Comparison of ENCODE assay signal across 10 cellular contexts in genomic region chr16:50335198-50335958, GRCh38. TPM values are rescaled to one million over a fixed set of nuclear protein-coding genes. Genes with fewer than 3 reads are reported as not detected.
DNase-seq lines count a peak whose midpoint lies in the region; ATAC-seq and TF ChIP-seq lines count a peak whose summit lies in the region.
"Had no signal": no experiment of that assay in that cellular context is flagged by ENCODE, and none has a peak within 500 bp of the region (broad histone marks: within the 10 kb centered on the region; RNA-seq: fewer than 3 reads in every experiment).

No MANE protein-coding gene starts in this region.

- no peak for TF ChIP-seq POLR2A in stomach (IDR thresholded peaks at IDR 0.05)
- TF ChIP-seq POLR2A in thyroid gland (IDR thresholded peaks at IDR 0.05) = no peak

- ATAC-seq in activated T-cell treated with anti-CD3 and anti-CD28 coated beads, Interleukin-2, amount 50 U/mL, for 4 hours = peak; percentile 59 to 67
- peak; percentile 74 for ATAC-seq in HG03175 (IDR thresholded peaks at IDR 0.05; ENCODE audit: unreplicated experiment)

- WGBS in stomach, 5 donors = 65 to 85% (median 76%) methylated on average over 8 of the region's 8 CpGs
- WGBS in thyroid gland, 2 donors = 93 to 94% methylated on average over 8 of the region's 8 CpGs

- H3K36me3 Mint-ChIP-seq in activated T-cell treated with anti-CD3 and anti-CD28 coated beads, Interleukin-2, amount 50 U/mL, for 4 hours (ENCODE audit: insufficient read depth) = peaks cover 57% of the 10 kb centered on the region

- peak overlapping the region; percentile 27 for H3K4me3 Mint-ChIP-seq in activated T-cell treated with anti-CD3 and anti-CD28 coated beads, Interleukin-2, amount 50 U/mL, for 4 hours

- BruUV-seq in PC-9 (replicated peaks; lab: Mats Ljungman, UMichigan) = no TSS peak

- H3K4me1 Mint-ChIP-seq in activated T-cell treated with anti-CD3 and anti-CD28 coated beads, Interleukin-2, amount 50 U/mL, for 4 hours (ENCODE audit: low read depth) = peaks cover 45% of the 10 kb centered on the region

- intact Hi-C loops in stomach (cut with DNase I; ENCODE audit: low total_unique reads) = no loop called here
- intact Hi-C loops in PC-9 (cut with micrococcal nuclease; ENCODE audit: unreplicated experiment) = no loop called here
- intact Hi-C loops in thyroid gland (cut with DNase I) = no loop called here

- in situ Hi-C loops in brain microvascular endothelial cell (cut with HindIII; ENCODE audit: low pct_ligation_motif_present, low sequenced_read_pairs) = no loop called here

- H2AFZ ChIP-seq in PC-9 = no peak overlapping the region

- no peaks in the 10 kb centered on the region for H3K9me3 ChIP-seq in stomach
- H3K9me3 ChIP-seq in PC-9 (ENCODE audit: insufficient read depth, low read depth) = no peaks in the 10 kb centered on the region
- H3K9me3 ChIP-seq in thyroid gland = no peaks in the 10 kb centered on the region

- no peaks in the 10 kb centered on the region for H3K9me2 ChIP-seq in PC-9 (ENCODE audit: insufficient read depth)

- TF ChIP-seq EP300 in stomach (IDR thresholded peaks at IDR 0.05) = no peak

- CTCF ChIA-PET in PC-9 (lab: Charles Lee) = no interaction called here

- H3K27me3 ChIP-seq in brain microvascular endothelial cell (replicated peaks) (no peaks in the 10 kb centered on the region), stomach (no peaks in the 10 kb centered on the region), PC-9 (ENCODE audit: insufficient read depth, low read depth) (no peaks in the 10 kb centered on the region), thyroid gland (no peaks in the 10 kb centered on the region)

- peaks cover 0 to 46% (median 28%) of the 10 kb centered on the region in 4 donors for H3K4me1 ChIP-seq in stomach
- H3K4me1 ChIP-seq in PC-9 (replicated peaks; ENCODE audit: insufficient read depth) = no peaks in the 10 kb centered on the region
- H3K4me1 ChIP-seq in thyroid gland = peaks cover 0 to 8% of the 10 kb centered on the region in 2 donors

- H3K9me3 Mint-ChIP-seq in activated T-cell treated with anti-CD3 and anti-CD28 coated beads, Interleukin-2, amount 50 U/mL, for 4 hours = no peaks in the 10 kb centered on the region

- no peaks in the 10 kb centered on the region for H3K79me2 ChIP-seq in PC-9 (ENCODE audit: low read depth)

- POLR2A ChIA-PET in PC-9 (lab: Charles Lee; ENCODE audit: unreplicated experiment) = no interaction called here

- peak; percentile 30 for DNase-seq in activated T-cell treated with anti-CD3 and anti-CD28 coated beads, Interleukin-2, amount 50 U/mL, for 4 hours
- DNase-seq in activated T-cell treated with anti-CD3 and anti-CD28 coated beads for 4 hours (no peak), brain microvascular endothelial cell (peak; percentile 31), stomach (no peak), NCI-H1105 (lab: John Stamatoyannopoulos, UW) (no peak), PC-9 (no peak), thyroid gland (no peak)
- DNase-seq: NCI-H1436 treated with DMSO at 0.1 percent for 48 hours had no signal

- H3K36me3 ChIP-seq in brain microvascular endothelial cell (replicated peaks) (peaks cover 3% of the 10 kb centered on the region), stomach (peaks cover 0 to 60% (median 44%) of the 10 kb centered on the region in 4 donors), PC-9 (ENCODE audit: low read depth) (peaks cover 53% of the 10 kb centered on the region), thyroid gland (peaks cover 8 to 12% of the 10 kb centered on the region in 2 donors)

- H3K27me3 Mint-ChIP-seq in activated T-cell treated with anti-CD3 and anti-CD28 coated beads, Interleukin-2, amount 50 U/mL, for 4 hours (ENCODE audit: low read depth) = no peaks in the 10 kb centered on the region

- no peak overlapping the region for H3K27ac ChIP-seq in brain microvascular endothelial cell
- H3K27ac ChIP-seq in stomach = peak overlapping the region in 3 of 5 donors; percentile 46 to 68 (median 46)
- no peak overlapping the region for H3K27ac ChIP-seq in PC-9
- H3K27ac ChIP-seq in thyroid gland = no peak overlapping the region
- H3K27ac ChIP-seq: VCaP had no signal

- no peaks in the 10 kb centered on the region for H3F3A ChIP-seq in PC-9 (ENCODE audit: insufficient read depth, low read depth)

- TF ChIP-seq CTCF in brain microvascular endothelial cell (IDR thresholded peaks at IDR 0.05; ENCODE audit: low read depth, low read length, missing control alignments) = no peak
- no peak for TF ChIP-seq CTCF in stomach (IDR thresholded peaks at IDR 0.05)
- TF ChIP-seq CTCF in PC-9 (conservative IDR thresholded peaks at IDR 0.05) = no peak
- no peak for TF ChIP-seq CTCF in thyroid gland (IDR thresholded peaks at IDR 0.05)

- H3K4me3 ChIP-seq in brain microvascular endothelial cell (ENCODE audit: low read depth, low read length) = no peak overlapping the region
- H3K4me3 ChIP-seq in stomach = no peak overlapping the region
- H3K4me3 ChIP-seq in PC-9 = no peak overlapping the region
- H3K4me3 ChIP-seq in thyroid gland (replicated peaks in 1 of 3) = no peak overlapping the region

- peaks cover 4% of the 10 kb centered on the region; the same call in 1 of the 2 replicates for H4K20me1 ChIP-seq in PC-9 (ENCODE audit: insufficient read depth)

- no peak overlapping the region for H3K4me2 ChIP-seq in PC-9

RNA-seq across cellular contexts. Expression of gene BRD7, which starts 33.4 kb away (rescaled TPM):
- 10 to 100 TPM; 87.1 to 91.1 (median 91.0) TPM for total RNA-seq in activated T-cell treated with anti-CD3 and anti-CD28 coated beads, Interleukin-2, amount 50 U/mL, for 4 hours
- 10 to 100 TPM in 4 of 5 donors, 1 to 10 TPM in 1; 9.3 to 71.8 (median 25.0) TPM for total RNA-seq in stomach
- polyA plus RNA-seq in stomach = 10 to 100 TPM; 35.0 to 65.8 (median 52.3) TPM
- 72.1 and 76.6 TPM in 2 replicates for total RNA-seq in PC-9 (2021)
- total RNA-seq in thyroid gland = 10 to 100 TPM; 41.4 to 56.0 (median 46.8) TPM

Comparison
In these comparisons a context has a peak if more than half of its experiments do, and no peak if none do; other contexts are left out.
1. DNase-seq: peak in activated T-cell treated with anti-CD3 and anti-CD28 coated beads, Interleukin-2, amount 50 U/mL, for 4 hours (single experiment) and brain microvascular endothelial cell (single experiment); none in activated T-cell treated with anti-CD3 and anti-CD28 coated beads for 4 hours (single experiment), stomach (single experiment), NCI-H1105 (single experiment), PC-9 (0 of 2) and thyroid gland (0 of 2).
2. H3K27ac ChIP-seq: peak in stomach (3 of 5); none in brain microvascular endothelial cell (single experiment), PC-9 (single experiment) and thyroid gland (0 of 3).